In the genomic region with DNA sequence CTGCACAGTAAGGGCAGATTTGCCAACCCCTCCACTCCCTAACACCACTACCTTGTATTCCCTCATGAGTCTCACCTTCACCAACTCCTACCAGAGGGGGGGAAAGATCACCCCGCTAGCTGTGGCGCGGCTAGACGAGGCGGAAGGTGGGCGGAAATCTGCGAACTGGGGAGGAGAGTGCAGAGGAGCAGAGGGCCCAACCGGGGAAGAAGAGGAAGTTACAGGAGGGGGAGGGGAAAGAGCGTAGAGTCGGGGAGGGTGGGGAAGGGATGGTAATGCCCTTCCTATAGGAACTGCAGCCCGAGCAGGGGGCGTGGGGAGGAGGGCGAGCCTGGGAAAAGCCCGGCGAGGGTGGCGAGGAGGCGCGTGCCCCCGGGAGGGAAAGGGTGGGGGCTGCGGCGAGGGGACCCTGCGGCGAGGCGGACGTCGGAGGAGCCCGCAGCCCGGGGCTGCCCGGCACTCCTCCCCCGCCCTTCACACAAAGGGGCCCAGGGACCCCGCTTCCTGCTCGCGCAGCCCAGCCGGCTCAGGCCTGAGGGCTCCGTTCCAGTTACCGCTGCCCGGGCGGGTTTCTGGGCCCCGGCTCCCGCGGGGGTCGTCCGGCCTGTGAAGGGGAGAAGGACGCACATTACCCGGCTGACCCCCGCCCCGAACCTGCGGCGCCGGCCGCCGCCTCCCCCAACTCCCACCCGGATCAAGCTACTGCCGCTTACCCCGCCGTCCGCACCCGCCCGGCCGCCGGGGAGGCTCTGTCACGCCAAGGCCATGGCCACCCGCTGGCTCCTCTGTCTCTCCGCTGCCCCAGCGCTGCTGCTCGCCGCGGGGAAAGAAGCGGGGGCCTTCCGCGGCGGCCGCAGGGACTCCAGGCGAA, we compare ENCODE assay signal across 8 cellular contexts. TPM values are rescaled to one million over a fixed set of nuclear protein-coding genes. Genes with fewer than 3 reads are reported as not detected.
A peak's percentile ranks its signal among the peaks of the same experiment; 100 is the strongest.
DNase-seq lines count a peak whose midpoint lies in the region; ATAC-seq and TF ChIP-seq lines count a peak whose summit lies in the region.

No MANE protein-coding gene starts in this region.

- intact Hi-C loops in mucosa of descending colon (cut with DNase I, micrococcal nuclease): no loop called here

- peaks cover 3% of the 10 kb centered on the region for H3K4me1 ChIP-seq in mucosa of descending colon (ENCODE audit: low read depth)

- H3K36me3 ChIP-seq in mucosa of descending colon (ENCODE audit: low read depth): no peaks in the 10 kb centered on the region

- no peaks in the 10 kb centered on the region for H3K9me3 ChIP-seq in mucosa of descending colon

- ATAC-seq in GM21423 (IDR thresholded peaks at IDR 0.05; ENCODE audit: unreplicated experiment) (peak; percentile 57), mucosa of descending colon (peak; percentile 84)

- DNase-seq in COR-L47 (lab: John Stamatoyannopoulos, UW): peak; percentile 54
- DNase-seq in HUDEP-2 (lab: John Stamatoyannopoulos, UW; ENCODE audit: unreplicated experiment in 76 of 76): peak in 69 of 76 experiments; percentile 1 to 71 (median 42)
- DNase-seq in NOMO-1 treated with dmso at 0.1 percent for 144 hours (lab: John Stamatoyannopoulos, UW; ENCODE audit: unreplicated experiment): peak; percentile 77
- peak; percentile 36 for DNase-seq in activated CD8-positive, alpha-beta memory T cell treated with anti-CD3 and anti-CD28 coated beads, Interleukin-2, amount 50 U/mL, for 24 hours (ENCODE audit: extremely low read depth)
- DNase-seq in epidermal melanocyte (ENCODE audit: insufficient read length, low spot score): peak; percentile 31
- peak; percentile 68 to 84 (median 79) for DNase-seq in mucosa of descending colon
- DNase-seq in stimulated activated CD8-positive, alpha-beta memory T cell treated with anti-CD3 and anti-CD28 coated beads, Interleukin-4, amount 100 ng/mL, for 24 hours (ENCODE audit: low read depth): peak; percentile 54

- TF ChIP-seq CTCF in mucosa of descending colon (IDR thresholded peaks at IDR 0.05): no peak

- peak overlapping the region; percentile 63 for H3K4me3 ChIP-seq in mucosa of descending colon

RNA-seq across cellular contexts. Expression of gene RAP2C, which starts 1.8 kb away (rescaled TPM):
- total RNA-seq in mucosa of descending colon: 10 to 100 TPM; 24.4 to 26.9 (median 25.7) TPM

Comparison
In these comparisons a context has a peak if more than half of its experiments do, and no peak if none do; other contexts are left out.
1. Peak in every context shown above with its lines: DNase-seq, ATAC-seq and H3K4me3 ChIP-seq.